ENCODE assay signal across 22 cellular contexts in the genomic region with DNA sequence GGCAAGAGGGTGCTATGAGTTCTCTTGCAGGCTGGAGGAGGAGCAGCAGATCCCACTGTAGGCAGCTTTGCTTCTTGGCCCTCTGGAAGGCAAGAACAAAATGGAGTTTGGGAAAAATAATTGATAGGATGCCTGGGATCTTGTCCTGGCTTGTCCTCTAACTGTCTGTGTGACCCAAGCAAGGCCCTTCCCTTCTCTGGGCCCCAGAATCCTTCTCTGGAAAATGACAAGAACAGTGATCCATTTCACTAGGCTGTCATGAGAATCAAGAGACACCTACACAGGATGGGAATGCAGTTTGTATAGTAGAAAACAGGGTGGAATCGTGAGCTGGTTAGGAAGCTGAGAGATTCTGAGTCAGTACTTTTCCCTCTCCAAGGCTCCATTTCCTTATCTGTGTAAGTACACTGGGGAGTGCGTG.
DNase-seq lines count a peak whose midpoint lies in the region; ATAC-seq and TF ChIP-seq lines count a peak whose summit lies in the region.
"Had no signal": no experiment of that assay in that cellular context is flagged by ENCODE, and none has a peak within 500 bp of the region (broad histone marks: within the 10 kb centered on the region; RNA-seq: fewer than 3 reads in every experiment).

No MANE protein-coding gene starts in this region.

- no peaks in the 10 kb centered on the region for H3K36me3 Mint-ChIP-seq in HFFc6 (ENCODE audit: low read depth)
- H3K36me3 Mint-ChIP-seq: CD8-positive, alpha-beta T cell; stimulated activated naive B cell treated with anti-CD40 and anti-IgM and Interleukin-4, amounts not matched to agents 10 μg/mL and 1 μg/mL and 100 μg/mL, for 72 hours had no signal

- peaks cover 7% of the 10 kb centered on the region for H3K4me1 Mint-ChIP-seq in HFFc6 (ENCODE audit: low read depth)
- H3K4me1 Mint-ChIP-seq: activated CD4-positive, alpha-beta T cell treated with anti-CD3 and anti-CD28 coated beads, Interleukin-2, amount 10 ng/mL, durations not matched to agents 7 days and 5 days had no signal

- H3K4me3 ChIP-seq in RWPE2 (ENCODE audit: severe bottlenecking) (no peak overlapping the region), fibroblast of the aortic adventitia (ENCODE audit: low read depth, low read length) (no peak overlapping the region)
- H3K4me3 ChIP-seq: breast epithelium, prostate gland, thyroid gland had no signal

- ATAC-seq in RWPE2 (ENCODE audit: low read depth) (peak; percentile 60), left lobe of liver (no peak), GM21717 (IDR thresholded peaks at IDR 0.05; ENCODE audit: unreplicated experiment) (no peak)
- ATAC-seq: activated naive CD8-positive, alpha-beta T cell treated with anti-CD3 and anti-CD28 coated beads, Interleukin-2, amount 50 U/mL, for 24 hours; CD8-positive, alpha-beta T cell; stimulated activated naive B cell treated with anti-CD40 and anti-IgM and Interleukin-4, amounts not matched to agents 10 μg/mL and 1 μg/mL and 100 μg/mL, for 72 hours had no signal

- peak overlapping the region; percentile 91 for H3K27ac ChIP-seq in RWPE2 (ENCODE audit: poor library complexity, severe bottlenecking)
- H3K27ac ChIP-seq: breast epithelium, prostate gland, thyroid gland had no signal

- H3K27me3 ChIP-seq in RWPE2 (ENCODE audit: insufficient read depth, poor library complexity, severe bottlenecking): no peaks in the 10 kb centered on the region
- H3K27me3 ChIP-seq: thyroid gland had no signal

- no peak overlapping the region for H3K27ac Mint-ChIP-seq in HFFc6
- H3K27ac Mint-ChIP-seq: activated CD4-positive, alpha-beta T cell treated with anti-CD3 and anti-CD28 coated beads, Interleukin-2, amount 10 ng/mL, durations not matched to agents 7 days and 5 days; activated naive CD8-positive, alpha-beta T cell treated with anti-CD3 and anti-CD28 coated beads, Interleukin-2, amount 50 U/mL, for 24 hours; activated T-helper 2 cell treated with anti-CD3 and anti-CD28 coated beads, Interferon-gamma antibody, Interleukin-2, Interleukin-4, amounts not matched to agents 10 μg/mL and 5 μg/mL and 100 μg/mL, durations not matched to agents 14 hours and 24 hours and 36 hours; CD8-positive, alpha-beta T cell; stimulated activated naive B cell treated with anti-CD40 and anti-IgM and Interleukin-4, amounts not matched to agents 10 μg/mL and 1 μg/mL and 100 μg/mL, for 72 hours had no signal

- H3K9me3 ChIP-seq in RWPE2 (ENCODE audit: severe bottlenecking): no peaks in the 10 kb centered on the region
- H3K9me3 ChIP-seq: breast epithelium, prostate gland, thyroid gland had no signal

- H3K36me3 ChIP-seq in RWPE2 (ENCODE audit: low read depth): no peaks in the 10 kb centered on the region
- H3K36me3 ChIP-seq: breast epithelium, prostate gland, thyroid gland had no signal

- TF ChIP-seq CTCF in HFFc6 (IDR thresholded peaks at IDR 0.05) (no peak), RWPE2 (IDR thresholded peaks at IDR 0.05; ENCODE audit: poor library complexity, severe bottlenecking) (no peak), fibroblast of the aortic adventitia (IDR thresholded peaks at IDR 0.05; ENCODE audit: insufficient read depth, low read length) (no peak)

- H3K27me3 Mint-ChIP-seq in HFFc6 (ENCODE audit: insufficient read depth): peaks cover 15% of the 10 kb centered on the region
- H3K27me3 Mint-ChIP-seq: activated CD4-positive, alpha-beta T cell treated with anti-CD3 and anti-CD28 coated beads, Interleukin-2, amount 10 ng/mL, durations not matched to agents 7 days and 5 days; activated naive CD8-positive, alpha-beta T cell treated with anti-CD3 and anti-CD28 coated beads, Interleukin-2, amount 50 U/mL, for 24 hours had no signal

- peaks cover 39% of the 10 kb centered on the region for H3K4me1 ChIP-seq in RWPE2 (ENCODE audit: insufficient read depth, poor library complexity, severe bottlenecking)
- H3K4me1 ChIP-seq: breast epithelium, prostate gland had no signal

- DNase-seq in HFFc6 (peak; percentile 1), RWPE2 (ENCODE audit: low spot score) (no peak), fibroblast of the aortic adventitia (ENCODE audit: low read depth) (peak; percentile 30), putamen (ENCODE audit: low spot score) (peak; percentile 1), mucosa of gallbladder (ENCODE audit: low spot score) (no peak), left lobe of liver (ENCODE audit: low spot score) (no peak), activated gamma-delta T cell treated with Interleukin-2 at 50 U/mL for 16 hours (no peak)
- DNase-seq: activated CD4-positive, alpha-beta T cell treated with anti-CD3 and anti-CD28 coated beads, Interleukin-2, amount 10 ng/mL, durations not matched to agents 7 days and 5 days; activated naive CD8-positive, alpha-beta T cell treated with anti-CD3 and anti-CD28 coated beads, Interleukin-2, amount 50 U/mL, for 24 hours; CD8-positive, alpha-beta T cell; left cardiac atrium; NCI-H1436; NCI-H2171; SHP77 treated with DMSO at 0.1 percent for 48 hours; stimulated activated CD4-positive, alpha-beta T cell treated with anti-CD3 and anti-CD28 coated beads, Interleukin-2, amount 100 ng/mL, for 24 hours; stimulated activated naive B cell treated with anti-CD40 and anti-IgM and Interleukin-4, amounts not matched to agents 10 μg/mL and 1 μg/mL and 100 μg/mL, for 72 hours; thyroid gland had no signal

- H3K9me3 Mint-ChIP-seq in HFFc6: no peaks in the 10 kb centered on the region
- H3K9me3 Mint-ChIP-seq: activated CD4-positive, alpha-beta T cell treated with anti-CD3 and anti-CD28 coated beads, Interleukin-2, amount 10 ng/mL, durations not matched to agents 7 days and 5 days; activated naive CD8-positive, alpha-beta T cell treated with anti-CD3 and anti-CD28 coated beads, Interleukin-2, amount 50 U/mL, for 24 hours; activated T-helper 2 cell treated with anti-CD3 and anti-CD28 coated beads, Interferon-gamma antibody, Interleukin-2, Interleukin-4, amounts not matched to agents 10 μg/mL and 5 μg/mL and 100 μg/mL, durations not matched to agents 14 hours and 24 hours and 36 hours; CD8-positive, alpha-beta T cell; stimulated activated naive B cell treated with anti-CD40 and anti-IgM and Interleukin-4, amounts not matched to agents 10 μg/mL and 1 μg/mL and 100 μg/mL, for 72 hours had no signal

- no peak overlapping the region for H3K4me3 Mint-ChIP-seq in HFFc6
- H3K4me3 Mint-ChIP-seq: activated CD4-positive, alpha-beta T cell treated with anti-CD3 and anti-CD28 coated beads, Interleukin-2, amount 10 ng/mL, durations not matched to agents 7 days and 5 days; activated naive CD8-positive, alpha-beta T cell treated with anti-CD3 and anti-CD28 coated beads, Interleukin-2, amount 50 U/mL, for 24 hours; CD8-positive, alpha-beta T cell; nephron; stimulated activated naive B cell treated with anti-CD40 and anti-IgM and Interleukin-4, amounts not matched to agents 10 μg/mL and 1 μg/mL and 100 μg/mL, for 72 hours had no signal

Comparison
In these comparisons a context has a peak if more than half of its experiments do, and no peak if none do; other contexts are left out.
1. DNase-seq: peak in HFFc6 (single experiment), fibroblast of the aortic adventitia (single experiment) and putamen (single experiment); none in RWPE2 (single experiment), mucosa of gallbladder (single experiment), left lobe of liver (single experiment) and activated gamma-delta T cell treated with Interleukin-2 at 50 U/mL for 16 hours (single experiment).